ENCODE assay signal across 14 cellular contexts in genomic region chr3:114308377-114308776, GRCh38. TPM values are rescaled to one million over a fixed set of nuclear protein-coding genes. Genes with fewer than 3 reads are reported as not detected.
A peak's percentile ranks its signal among the peaks of the same experiment; 100 is the strongest.
DNase-seq lines count a peak whose midpoint lies in the region; ATAC-seq and TF ChIP-seq lines count a peak whose summit lies in the region.
"Had no signal": no experiment of that assay in that cellular context is flagged by ENCODE, and none has a peak within 500 bp of the region (broad histone marks: within the 10 kb centered on the region; RNA-seq: fewer than 3 reads in every experiment).

No MANE protein-coding gene starts in this region.

- H3K4me1 ChIP-seq in CD8-positive, alpha-beta T cell (ENCODE audit: insufficient read depth, low read length), result peaks cover 26% of the 10 kb centered on the region
- H3K4me1 ChIP-seq: suprapubic skin had no signal

- H3K36me3 Mint-ChIP-seq in CD8-positive, alpha-beta T cell, result peaks cover 29% of the 10 kb centered on the region
- peaks cover 30% of the 10 kb centered on the region for H3K36me3 Mint-ChIP-seq in activated CD8-positive, alpha-beta T cell treated with anti-CD3 and anti-CD28 coated beads, Interleukin-2, amount 10 ng/mL, durations not matched to agents 7 days and 5 days (ENCODE audit: low read depth)

- H3K4me3 ChIP-seq in CD8-positive, alpha-beta T cell (ENCODE audit: low read depth, low read length), result no peak overlapping the region
- H3K4me3 ChIP-seq: suprapubic skin had no signal

- intact Hi-C loops in CD8-positive, alpha-beta T cell (cut with DNase I, micrococcal nuclease), result loop anchor here in 1 of 2 experiments (2.0 kb wide), 2 partner anchors 14 to 18 kb away; partner anchors contain the start of gene TIGIT
- intact Hi-C loops in Right ventricle myocardium inferior (cut with DNase I), result no loop called here

- no peak for DNase-seq in CD8-positive, alpha-beta T cell
- DNase-seq in activated CD8-positive, alpha-beta T cell treated with anti-CD3 and anti-CD28 coated beads, Interleukin-2, amount 10 ng/mL, durations not matched to agents 7 days and 5 days, result no peak
- DNase-seq in Right ventricle myocardium inferior (ENCODE audit: missing footprints) (no peak), GDM1 (lab: John Stamatoyannopoulos, UW) (no peak), GM10266 (ENCODE audit: extremely low spot score) (no peak)
- DNase-seq in activated CD8-positive, alpha-beta memory T cell treated with anti-CD3 and anti-CD28 coated beads, Interleukin-2, amount 50 U/mL, for 4 hours, result no peak
- DNase-seq: foreskin fibroblast, NCI-H526 had no signal

- H3K27me3 ChIP-seq in CD8-positive, alpha-beta T cell (ENCODE audit: insufficient read depth, low read length), result no peaks in the 10 kb centered on the region
- H3K27me3 ChIP-seq: suprapubic skin had no signal

- no peaks in the 10 kb centered on the region for H3K27me3 Mint-ChIP-seq in CD8-positive, alpha-beta T cell (ENCODE audit: low read depth)
- no peaks in the 10 kb centered on the region for H3K27me3 Mint-ChIP-seq in activated CD8-positive, alpha-beta T cell treated with anti-CD3 and anti-CD28 coated beads, Interleukin-2, amount 10 ng/mL, durations not matched to agents 7 days and 5 days (ENCODE audit: low read depth)

- peak overlapping the region; percentile 55 for H3K27ac ChIP-seq in CD8-positive, alpha-beta T cell (ENCODE audit: low read depth, low read length)
- H3K27ac ChIP-seq: suprapubic skin had no signal

- H3K36me3 ChIP-seq in CD8-positive, alpha-beta T cell (ENCODE audit: insufficient read depth, low read length), result no peaks in the 10 kb centered on the region
- H3K36me3 ChIP-seq: suprapubic skin had no signal

- peak; percentile 22 for ATAC-seq in CD8-positive, alpha-beta T cell
- peak; percentile 12 for ATAC-seq in GM19397 (IDR thresholded peaks at IDR 0.05; ENCODE audit: unreplicated experiment)
- peak; percentile 19 for ATAC-seq in HG03095 (IDR thresholded peaks at IDR 0.05; ENCODE audit: unreplicated experiment)
- ATAC-seq in activated CD8-positive, alpha-beta T cell treated with anti-CD3 and anti-CD28 coated beads, Interleukin-2, amount 10 ng/mL, durations not matched to agents 7 days and 5 days, result peak; percentile 35
- ATAC-seq in Right ventricle myocardium inferior, result no peak
- ATAC-seq: HCT116, left colon had no signal

- H3K9me3 Mint-ChIP-seq in CD8-positive, alpha-beta T cell, result no peaks in the 10 kb centered on the region
- H3K9me3 Mint-ChIP-seq in activated CD8-positive, alpha-beta T cell treated with anti-CD3 and anti-CD28 coated beads, Interleukin-2, amount 10 ng/mL, durations not matched to agents 7 days and 5 days (ENCODE audit: insufficient read depth), result no peaks in the 10 kb centered on the region

- H3K4me3 Mint-ChIP-seq in CD8-positive, alpha-beta T cell, result peak overlapping the region; percentile 38
- peak overlapping the region; percentile 12 for H3K4me3 Mint-ChIP-seq in activated CD8-positive, alpha-beta T cell treated with anti-CD3 and anti-CD28 coated beads, Interleukin-2, amount 10 ng/mL, durations not matched to agents 7 days and 5 days

- POLR2A ChIA-PET in CD8-positive, alpha-beta T cell (lab: Charles Lee), result interaction anchor here (1.4 to 5.1 kb wide), 5 partner anchors 12 to 94 kb away, joined by 3 to 40 read pairs (median 12); no protein-coding TSS in a partner anchor
- POLR2A ChIA-PET in activated CD8-positive, alpha-beta T cell treated with anti-CD3 and anti-CD28 coated beads, Interleukin-2, amount 10 ng/mL, durations not matched to agents 7 days and 5 days (lab: Charles Lee), result interaction anchor here (1.0 to 1.3 kb wide), 3 partner anchors 16 to 94 kb away, joined by 3 to 4 read pairs (median 3); no protein-coding TSS in a partner anchor

- TF ChIP-seq CTCF in CD8-positive, alpha-beta T cell (IDR thresholded peaks at IDR 0.05), result no peak
- TF ChIP-seq CTCF in GM10266 (IDR thresholded peaks at IDR 0.05; ENCODE audit: control insufficient read depth, insufficient read depth, low read depth, missing control alignments), result no peak

- H3K9me3 ChIP-seq in CD8-positive, alpha-beta T cell (ENCODE audit: low read length), result no peaks in the 10 kb centered on the region
- H3K9me3 ChIP-seq: suprapubic skin had no signal

- CTCF ChIA-PET in CD8-positive, alpha-beta T cell (lab: Charles Lee), result interaction anchor here (0.9 to 5.0 kb wide), 5 partner anchors 9 to 110 kb away, joined by 3 to 37 read pairs (median 6); no protein-coding TSS in a partner anchor
- CTCF ChIA-PET in activated CD8-positive, alpha-beta T cell treated with anti-CD3 and anti-CD28 coated beads, Interleukin-2, amount 10 ng/mL, durations not matched to agents 7 days and 5 days (lab: Charles Lee), result interaction anchor here (1.2 to 2.8 kb wide), 7 partner anchors 9 to 87 kb away, joined by 3 to 23 read pairs (median 8); no protein-coding TSS in a partner anchor

- H3K4me1 Mint-ChIP-seq in CD8-positive, alpha-beta T cell (ENCODE audit: low read depth), result peaks cover 52% of the 10 kb centered on the region
- H3K4me1 Mint-ChIP-seq in activated CD8-positive, alpha-beta T cell treated with anti-CD3 and anti-CD28 coated beads, Interleukin-2, amount 10 ng/mL, durations not matched to agents 7 days and 5 days (ENCODE audit: low read depth), result peaks cover 35% of the 10 kb centered on the region

- H3K27ac Mint-ChIP-seq in CD8-positive, alpha-beta T cell, result peak overlapping the region; percentile 87
- peak overlapping the region; percentile 83 for H3K27ac Mint-ChIP-seq in activated CD8-positive, alpha-beta T cell treated with anti-CD3 and anti-CD28 coated beads, Interleukin-2, amount 10 ng/mL, durations not matched to agents 7 days and 5 days

RNA-seq across cellular contexts. Expression of gene TIGIT, which starts 14.5 kb away (rescaled TPM):
- 1 to 10 TPM; 8.7 to 9.8 TPM for total RNA-seq in CD8-positive, alpha-beta T cell
- total RNA-seq in activated CD8-positive, alpha-beta T cell treated with anti-CD3 and anti-CD28 coated beads, Interleukin-2, amount 10 ng/mL, durations not matched to agents 7 days and 5 days, result 10 to 100 TPM; 17.3 to 22.1 TPM
- not detected for total RNA-seq in Right ventricle myocardium inferior
- total RNA-seq: chondrocyte had no signal
